In the genomic region with DNA sequence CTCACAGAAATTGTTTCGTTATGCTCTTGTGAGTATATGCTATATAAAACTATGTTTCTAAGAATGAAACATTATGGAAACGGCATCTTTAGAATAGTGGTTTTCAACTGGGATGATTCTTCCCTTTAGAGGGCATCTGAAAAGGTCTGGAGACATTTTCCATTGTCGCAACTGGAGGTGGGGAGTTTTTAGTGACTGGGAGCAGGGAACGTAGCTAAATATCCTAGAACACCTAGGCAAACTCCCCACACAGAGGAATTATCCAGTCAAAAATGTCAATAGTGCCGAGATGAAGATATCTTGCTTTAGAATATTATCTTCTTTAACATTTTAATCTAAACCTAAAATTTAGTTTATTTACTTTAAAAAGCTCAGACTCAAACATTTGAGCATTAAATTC, we compare ENCODE assay signal across 34 cellular contexts.
"Had no signal": no experiment of that assay in that cellular context is flagged by ENCODE, and none has a peak within 500 bp of the region (broad histone marks: within the 10 kb centered on the region; RNA-seq: fewer than 3 reads in every experiment).

No MANE protein-coding gene starts in this region.

- H3K36me3 ChIP-seq: adrenal gland, ascending aorta, brain microvascular endothelial cell, breast epithelium, cardiac muscle cell had no signal

- H3K4me3 ChIP-seq: adrenal gland, ascending aorta, body of pancreas, breast epithelium, cardiac muscle cell had no signal

- H3K9me3 ChIP-seq: adrenal gland, ascending aorta, body of pancreas, breast epithelium had no signal

- FAIRE-seq: astrocyte, bronchial epithelial cell had no signal

- H3K4me1 ChIP-seq: adrenal gland, ascending aorta, body of pancreas, breast epithelium had no signal

- ATAC-seq: activated naive CD4-positive, alpha-beta T cell treated with anti-CD3 and anti-CD28 coated beads, Interleukin-2, amount 50 U/mL, for 72 hours; activated naive CD8-positive, alpha-beta T cell treated with anti-CD3 and anti-CD28 coated beads, Interleukin-2, amount 50 U/mL, for 24 hours; activated T-cell treated with anti-CD3 and anti-CD28 coated beads, Interleukin-2, amount 50 U/mL, for 4 hours; activated T-cell treated with anti-CD3 and anti-CD28 coated beads, Interleukin-2, amount 50 U/mL, for 72 hours; activated T-helper 17 cell treated with anti-CD3 and anti-CD28 coated beads, Interleukin-2, amount 50 U/mL, for 72 hours; body of pancreas had no signal

- H3K27me3 ChIP-seq: adrenal gland, ascending aorta, body of pancreas, brain microvascular endothelial cell, breast epithelium, cardiac muscle cell had no signal

- DNase-seq: activated effector memory CD4-positive, alpha-beta T cell treated with anti-CD3 and anti-CD28 coated beads, Interleukin-2, amount 50 U/mL, for 16 hours; activated effector memory CD4-positive, alpha-beta T cell treated with Interleukin-2 at 50 U/mL for 16 hours; activated gamma-delta T cell; activated gamma-delta T cell treated with Interleukin-2 at 50 U/mL for 16 hours; activated naive CD4-positive, alpha-beta T cell; activated naive CD4-positive, alpha-beta T cell treated with anti-CD3 and anti-CD28 coated beads for 36 hours; activated naive CD4-positive, alpha-beta T cell treated with anti-CD3 and anti-CD28 coated beads, Interleukin-2, amount 10 ng/mL, durations not matched to agents 7 days and 5 days; activated naive CD4-positive, alpha-beta T cell treated with anti-CD3 and anti-CD28 coated beads, Interleukin-2, amount 50 U/mL, for 16 hours; activated naive CD4-positive, alpha-beta T cell treated with Interleukin-2 at 50 U/mL for 16 hours; activated naive CD8-positive, alpha-beta T cell treated with anti-CD3 and anti-CD28 coated beads for 36 hours; activated naive CD8-positive, alpha-beta T cell treated with anti-CD3 and anti-CD28 coated beads, Interleukin-2, amount 10 ng/mL, durations not matched to agents 7 days and 5 days; activated naive CD8-positive, alpha-beta T cell treated with anti-CD3 and anti-CD28 coated beads, Interleukin-2, amount 50 U/mL, for 24 hours; activated T-cell treated with anti-CD3 and anti-CD28 coated beads, Interleukin-2, amount 50 U/mL, for 1 hour; activated T-cell treated with anti-CD3 and anti-CD28 coated beads, Interleukin-2, amount 50 U/mL, for 24 hours; activated T-cell treated with anti-CD3 and anti-CD28 coated beads, Interleukin-2, amount 50 U/mL, for 4 hours; activated T-cell treated with anti-CD3 and anti-CD28 coated beads, Interleukin-2, amount 50 U/mL, for 48 hours; activated T-cell treated with anti-CD3 and anti-CD28 coated beads, Interleukin-2, amount 50 U/mL, for 72 hours; adrenal gland; amniotic stem cell; amygdala; anterior cingulate cortex; aorta; body of pancreas; brain microvascular endothelial cell; caudate nucleus; central memory CD4-positive, alpha-beta T cell; cerebellar nuclear complex had no signal

- H3K27ac ChIP-seq: adrenal gland, ascending aorta, body of pancreas, brain microvascular endothelial cell, breast epithelium, cardiac muscle cell had no signal
